ENCODE assay signal across 8 cellular contexts in the genomic region with DNA sequence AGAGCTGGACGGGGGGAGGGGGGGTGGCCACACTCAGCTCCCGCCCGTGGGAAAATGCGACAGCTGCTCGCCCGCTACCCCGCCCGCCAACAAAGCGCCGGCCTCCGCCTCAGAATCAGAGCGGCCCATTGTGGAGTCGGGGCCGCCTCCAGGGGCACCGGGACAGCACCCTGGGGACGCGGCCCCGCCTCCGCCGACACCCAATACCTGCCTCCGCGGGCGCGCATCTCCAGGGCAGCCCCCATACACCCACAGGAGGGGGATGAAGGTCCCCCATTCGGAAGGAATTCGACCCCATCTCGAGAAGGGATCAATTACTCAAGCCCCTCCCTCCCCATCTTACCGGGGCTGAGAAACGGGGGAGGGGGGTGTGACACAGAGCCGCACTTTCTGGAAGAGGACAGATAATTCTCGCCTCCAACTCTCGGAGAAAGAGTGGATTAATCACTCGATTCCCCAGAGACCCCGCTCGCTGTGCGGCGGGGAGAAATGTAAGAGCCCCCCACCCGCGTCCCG. TPM values are rescaled to one million over a fixed set of nuclear protein-coding genes. Genes with fewer than 3 reads are reported as not detected.
A peak's percentile ranks its signal among the peaks of the same experiment; 100 is the strongest.
DNase-seq lines count a peak whose midpoint lies in the region; ATAC-seq, FAIRE-seq and TF ChIP-seq lines count a peak whose summit lies in the region.

No MANE protein-coding gene starts in this region.

- H3K27me3 ChIP-seq in smooth muscle cell (ENCODE audit: low read depth): no peaks in the 10 kb centered on the region

- H3K9me3 ChIP-seq in smooth muscle cell (replicated peaks; ENCODE audit: low read depth): no peaks in the 10 kb centered on the region

- peak; percentile 76 for DNase-seq in H54 (ENCODE audit: insufficient read length, low spot score)
- DNase-seq in T-helper 2 cell treated with Interferon-gamma antibody and Interleukin-4, amounts not matched to agents 5 μg/mL and 100 μg/mL, for 36 hours (ENCODE audit: low spot score): peak; percentile 67
- DNase-seq in MCF 10A (ENCODE audit: unreplicated experiment): no peak
- DNase-seq in inferior parietal cortex (ENCODE audit: extremely low spot score): peak; percentile 73
- DNase-seq in smooth muscle cell (lab: John Stamatoyannopoulos, UW; ENCODE audit: unreplicated experiment): no peak
- no peak for DNase-seq in NCI-H2081 treated with DMSO at 0.1 percent for 48 hours (lab: John Stamatoyannopoulos, UW)
- DNase-seq in posterior vena cava (ENCODE audit: low spot score): no peak

- H3F3A ChIP-seq in smooth muscle cell (ENCODE audit: low read depth): no peaks in the 10 kb centered on the region

- H3K9ac ChIP-seq in smooth muscle cell (ENCODE audit: low read depth): peak overlapping the region; percentile 62

- H3K4me1 ChIP-seq in smooth muscle cell (ENCODE audit: low read depth): peaks cover 34% of the 10 kb centered on the region

- peak overlapping the region; percentile 79 for H3K27ac Mint-ChIP-seq in T-helper 2 cell treated with Interferon-gamma antibody and Interleukin-4, amounts not matched to agents 5 μg/mL and 100 μg/mL, for 36 hours
- H3K27ac Mint-ChIP-seq in MCF 10A (ENCODE audit: low read depth, unreplicated experiment): no peak overlapping the region

- peak overlapping the region; percentile 75 for H2AFZ ChIP-seq in smooth muscle cell (ENCODE audit: low read depth)

- TF ChIP-seq CTCF in MCF 10A (IDR thresholded peaks at IDR 0.05; ENCODE audit: unreplicated experiment) (no peak), smooth muscle cell (IDR thresholded peaks at IDR 0.05; ENCODE audit: borderline replicate concordance, insufficient read depth, poor library complexity, severe bottlenecking) (no peak)

- CTCF ChIA-PET in MCF 10A (lab: Yijun Ruan, JAX): interaction anchor here (0.5 to 2.9 kb wide), 3 partner anchors 42 to 80 kb away, joined by 3 to 27 read pairs (median 3); no protein-coding TSS in a partner anchor

- H3K9me3 Mint-ChIP-seq in T-helper 2 cell treated with Interferon-gamma antibody and Interleukin-4, amounts not matched to agents 5 μg/mL and 100 μg/mL, for 36 hours: no peaks in the 10 kb centered on the region
- no peaks in the 10 kb centered on the region for H3K9me3 Mint-ChIP-seq in MCF 10A (ENCODE audit: unreplicated experiment)

- no peak for FAIRE-seq in H54 (lab: Jason Lieb, UNC)

- peaks cover 49% of the 10 kb centered on the region for H3K79me2 ChIP-seq in smooth muscle cell (ENCODE audit: low read depth)

- intact Hi-C loops in MCF 10A (cut with micrococcal nuclease): loop anchor here (1.0 to 5.0 kb wide), 2 partner anchors 57 to 80 kb away; no protein-coding TSS in a partner anchor
- intact Hi-C loops in posterior vena cava (cut with DNase I): loop anchor here (1.0 to 5.0 kb wide), 2 partner anchors 42 to 57 kb away; no protein-coding TSS in a partner anchor

- POLR2A ChIA-PET in MCF 10A (lab: Yijun Ruan, JAX): interaction anchor here (0.7 to 2.0 kb wide), 7 partner anchors 12 to 82 kb away, joined by 3 to 10 read pairs (median 5); no protein-coding TSS in a partner anchor

- H3K27me3 Mint-ChIP-seq in T-helper 2 cell treated with Interferon-gamma antibody and Interleukin-4, amounts not matched to agents 5 μg/mL and 100 μg/mL, for 36 hours (ENCODE audit: low read depth): no peaks in the 10 kb centered on the region
- no peaks in the 10 kb centered on the region for H3K27me3 Mint-ChIP-seq in MCF 10A (ENCODE audit: insufficient read depth, unreplicated experiment)

- ATAC-seq in GM18909 (IDR thresholded peaks at IDR 0.05; ENCODE audit: poor library complexity, unreplicated experiment): no peak

- peak overlapping the region; percentile 89 for H3K4me3 Mint-ChIP-seq in T-helper 2 cell treated with Interferon-gamma antibody and Interleukin-4, amounts not matched to agents 5 μg/mL and 100 μg/mL, for 36 hours
- peak overlapping the region; percentile 76 for H3K4me3 Mint-ChIP-seq in MCF 10A (ENCODE audit: unreplicated experiment)

- no peak overlapping the region for H3K27ac ChIP-seq in smooth muscle cell (ENCODE audit: low read depth)

- H3K4me3 ChIP-seq in smooth muscle cell: peak overlapping the region; percentile 97

- under 1% methylated on average over 32 of the region's 40 CpGs for WGBS in smooth muscle cell (ENCODE audit: low lambda C conversion rate)

- no TSS peak for BruUV-seq in MCF 10A (replicated peaks; lab: Mats Ljungman, UMichigan)

- TF ChIP-seq POLR2A in H54 (IDR thresholded peaks at IDR 0.05; ENCODE audit: low read depth, low read length): no peak

- H3K4me1 Mint-ChIP-seq in T-helper 2 cell treated with Interferon-gamma antibody and Interleukin-4, amounts not matched to agents 5 μg/mL and 100 μg/mL, for 36 hours (ENCODE audit: low read depth): peaks cover 23% of the 10 kb centered on the region
- H3K4me1 Mint-ChIP-seq in MCF 10A (ENCODE audit: insufficient read depth, unreplicated experiment): peaks cover 10% of the 10 kb centered on the region

- H3K4me2 ChIP-seq in smooth muscle cell: peak overlapping the region; percentile 95

- H4K20me1 ChIP-seq in smooth muscle cell (ENCODE audit: low read depth): peaks cover 59% of the 10 kb centered on the region

- no peaks in the 10 kb centered on the region for H3K36me3 ChIP-seq in smooth muscle cell (ENCODE audit: low read depth)

- H3K36me3 Mint-ChIP-seq in T-helper 2 cell treated with Interferon-gamma antibody and Interleukin-4, amounts not matched to agents 5 μg/mL and 100 μg/mL, for 36 hours (ENCODE audit: low read depth): peaks cover 25% of the 10 kb centered on the region
- H3K36me3 Mint-ChIP-seq in MCF 10A (ENCODE audit: insufficient read depth, unreplicated experiment): peaks cover 29% of the 10 kb centered on the region

RNA-seq across cellular contexts. Expression of gene NOTCH1, which starts 1.2 kb away (rescaled TPM):
- total RNA-seq in MCF 10A (2022) (37.5 and 53.4 TPM in 2 replicates), smooth muscle cell (7.8 and 13.2 TPM in 2 replicates), posterior vena cava (10 to 100 TPM; 35.5 to 40.4 TPM)
- polyA plus RNA-seq in smooth muscle cell: 7.2 and 11.4 TPM in 2 replicates

Comparison
In these comparisons a context has a peak if more than half of its experiments do, and no peak if none do; other contexts are left out.
1. DNase-seq: peak in H54 (single experiment), T-helper 2 cell treated with Interferon-gamma antibody and Interleukin-4, amounts not matched to agents 5 μg/mL and 100 μg/mL, for 36 hours (single experiment) and inferior parietal cortex (single experiment); none in MCF 10A (single experiment), smooth muscle cell (single experiment), NCI-H2081 treated with DMSO at 0.1 percent for 48 hours (single experiment) and posterior vena cava (single experiment).